Comparison of ENCODE assay signal across 1 cellular context in genomic region chr19:39833464-39834286, GRCh38.
TF ChIP-seq lines count a peak whose summit lies in the region.

TSS of gene DYRK1B (minus strand) at chr19:39834162. CDS start at chr19:39831867, 2,295 bp downstream.

TF ChIP-seq in HepG2, 621 proteins besides CTCF, POLR2A, EP300 and RAD21 (continued from another document and continues in another):
- TF ChIP-seq AFF4 (CRISPR knock-in tag; IDR thresholded peaks at IDR 0.05) (no peak), ZNF484 (CRISPR knock-in tag; IDR thresholded peaks at IDR 0.05; ENCODE audit: borderline replicate concordance, low read depth) (no peak), ZNF513 (CRISPR knock-in tag; conservative IDR thresholded peaks at IDR 0.05) (no peak), ZNF30 (CRISPR knock-in tag; IDR thresholded peaks at IDR 0.05) (no peak), NR3C1 (CRISPR knock-in tag; IDR thresholded peaks at IDR 0.05) (no peak), BRD4 (CRISPR knock-in tag; IDR thresholded peaks at IDR 0.05) (no peak), ZNF564 (CRISPR knock-in tag; IDR thresholded peaks at IDR 0.05) (no peak), SETDB1 (CRISPR knock-in tag; IDR thresholded peaks at IDR 0.05; ENCODE audit: borderline replicate concordance) (no peak), KMT2B (CRISPR knock-in tag; IDR thresholded peaks at IDR 0.05) (no peak), HNRNPH1 (optimal IDR thresholded peaks at IDR 0.05; ENCODE audit: low read depth, low read length) (no peak), SP140L (CRISPR knock-in tag; IDR thresholded peaks at IDR 0.05; ENCODE audit: borderline replicate concordance) (no peak), ZNF296 (CRISPR knock-in tag; conservative IDR thresholded peaks at IDR 0.05) (no peak), ZNF24 (IDR thresholded peaks at IDR 0.05) (no peak), ZNF713 (CRISPR knock-in tag; IDR thresholded peaks at IDR 0.05) (no peak), AGO1 (IDR thresholded peaks at IDR 0.05; ENCODE audit: low read depth, low read length, poor library complexity, severe bottlenecking) (no peak), IRF9 (CRISPR knock-in tag; IDR thresholded peaks at IDR 0.05; ENCODE audit: borderline replicate concordance) (no peak), ZNF256 (CRISPR knock-in tag; conservative IDR thresholded peaks at IDR 0.05) (no peak), RXRA (CRISPR knock-in tag; IDR thresholded peaks at IDR 0.05) (peak; percentile 45; the same call in 1 of the 2 replicates), SMAD1 (CRISPR knock-in tag; IDR thresholded peaks at IDR 0.05; ENCODE audit: borderline replicate concordance, low read depth) (no peak), ZNF737 (CRISPR knock-in tag; IDR thresholded peaks at IDR 0.05; ENCODE audit: borderline replicate concordance) (no peak), ZNF790 (CRISPR knock-in tag; IDR thresholded peaks at IDR 0.05; ENCODE audit: borderline replicate concordance) (no peak), NFYB (CRISPR knock-in tag; IDR thresholded peaks at IDR 0.05) (peak; percentile 71), CEBPB (IDR thresholded peaks at IDR 0.05; ENCODE audit: borderline replicate concordance, low read depth, low read length) (no peak), RFX1 (IDR thresholded peaks at IDR 0.05) (peak; percentile 20; the same call in 1 of the 2 replicates), ATF7-NPFF (CRISPR knock-in tag; IDR thresholded peaks at IDR 0.05; ENCODE audit: low read depth) (no peak), ZMYM3 (CRISPR knock-in tag; IDR thresholded peaks at IDR 0.05) (no peak), RFXAP (CRISPR knock-in tag; IDR thresholded peaks at IDR 0.05; ENCODE audit: borderline replicate concordance) (peak; percentile 98), FOXA1 (IDR thresholded peaks at IDR 0.05) (no peak), FOXA1 (CRISPR knock-in tag; IDR thresholded peaks at IDR 0.05) (no peak), ZBTB43 (CRISPR knock-in tag; conservative IDR thresholded peaks at IDR 0.05) (no peak), ZNF205 (CRISPR knock-in tag; IDR thresholded peaks at IDR 0.05) (no peak), ZNF567 (CRISPR knock-in tag; IDR thresholded peaks at IDR 0.05; ENCODE audit: borderline replicate concordance) (no peak), FOXK2 (IDR thresholded peaks at IDR 0.05) (no peak), ATF6 (CRISPR knock-in tag; conservative IDR thresholded peaks at IDR 0.05) (no peak), IRX3 (CRISPR knock-in tag; IDR thresholded peaks at IDR 0.05; ENCODE audit: borderline replicate concordance, low read depth) (no peak), CCAR2 (optimal IDR thresholded peaks at IDR 0.05; ENCODE audit: low read depth, low read length) (no peak), ZNF670 (CRISPR knock-in tag; IDR thresholded peaks at IDR 0.05; ENCODE audit: borderline replicate concordance) (no peak), EZH2 (conservative IDR thresholded peaks at IDR 0.05; ENCODE audit: low read depth, low read length) (no peak), SALL1 (CRISPR knock-in tag; IDR thresholded peaks at IDR 0.05) (no peak), ZNF772 (CRISPR knock-in tag; IDR thresholded peaks at IDR 0.05) (no peak), RBM39 (IDR thresholded peaks at IDR 0.05; ENCODE audit: low read depth, low read length, poor library complexity, severe bottlenecking) (no peak), RFX5 (IDR thresholded peaks at IDR 0.05; ENCODE audit: low read depth, low read length) (peak; percentile 94), PREB (CRISPR knock-in tag; IDR thresholded peaks at IDR 0.05) (no peak), ZNF687 (CRISPR knock-in tag; IDR thresholded peaks at IDR 0.05) (0 out of 2 replicates have a peak, but pooled peaks have one; percentile 8), NFIC (IDR thresholded peaks at IDR 0.05; ENCODE audit: low read length) (no peak), WIZ (CRISPR knock-in tag; IDR thresholded peaks at IDR 0.05) (no peak), PBX3 (CRISPR knock-in tag; IDR thresholded peaks at IDR 0.05; ENCODE audit: borderline replicate concordance) (no peak), ZNF597 (CRISPR knock-in tag; IDR thresholded peaks at IDR 0.05) (no peak)
